Comparison of ENCODE assay signal across 2 cellular contexts in genomic region chr11:73570415-73571114, GRCh38.
TF ChIP-seq lines count a peak whose summit lies in the region.

No MANE protein-coding gene starts in this region.

TF ChIP-seq in HepG2, 621 proteins besides CTCF, POLR2A, EP300 and RAD21:
- TF ChIP-seq PREB (CRISPR knock-in tag; IDR thresholded peaks at IDR 0.05) (no peak), CC2D1A (CRISPR knock-in tag; IDR thresholded peaks at IDR 0.05) (no peak), ZNF556 (CRISPR knock-in tag; IDR thresholded peaks at IDR 0.05; ENCODE audit: borderline replicate concordance) (no peak), ZNF580 (CRISPR knock-in tag; IDR thresholded peaks at IDR 0.05; ENCODE audit: borderline replicate concordance, low read depth) (no peak), SIX4 (CRISPR knock-in tag; IDR thresholded peaks at IDR 0.05) (no peak)

TF ChIP-seq in WTC11, 78 proteins besides CTCF, POLR2A, EP300 and RAD21:
- TF ChIP-seq NR2C2 (CRISPR knock-in tag; IDR thresholded peaks at IDR 0.05) (no peak), ETV6 (CRISPR knock-in tag; IDR thresholded peaks at IDR 0.05) (no peak), NR3C1 (CRISPR knock-in tag; conservative IDR thresholded peaks at IDR 0.05; ENCODE audit: low read depth) (no peak), ZNF232 (CRISPR knock-in tag; IDR thresholded peaks at IDR 0.05) (no peak), ZBTB21 (CRISPR knock-in tag; IDR thresholded peaks at IDR 0.05; ENCODE audit: borderline replicate concordance) (no peak), FOXP1 (CRISPR knock-in tag; IDR thresholded peaks at IDR 0.05; ENCODE audit: borderline replicate concordance) (no peak), TP53 (CRISPR knock-in tag; IDR thresholded peaks at IDR 0.05) (no peak), GRHL2 (CRISPR knock-in tag; IDR thresholded peaks at IDR 0.05; ENCODE audit: insufficient replicate concordance, severe bottlenecking) (no peak), MAX (CRISPR knock-in tag; IDR thresholded peaks at IDR 0.05) (no peak), USF2 (CRISPR knock-in tag; IDR thresholded peaks at IDR 0.05) (no peak), ATF1 (CRISPR knock-in tag; IDR thresholded peaks at IDR 0.05) (no peak), E2F5 (CRISPR knock-in tag; IDR thresholded peaks at IDR 0.05) (no peak), OVOL2 (CRISPR knock-in tag; IDR thresholded peaks at IDR 0.05; ENCODE audit: borderline replicate concordance) (no peak), ELF4 (CRISPR knock-in tag; IDR thresholded peaks at IDR 0.05; ENCODE audit: low read depth) (no peak), ERG (CRISPR knock-in tag; IDR thresholded peaks at IDR 0.05) (no peak), TEAD1 (CRISPR knock-in tag; IDR thresholded peaks at IDR 0.05) (no peak), STAT6 (CRISPR knock-in tag; conservative IDR thresholded peaks at IDR 0.05; ENCODE audit: low read depth) (no peak)
